1 cellular context compared by ENCODE assay signal in genomic region chr6:43059168-43060033, GRCh38.
TF ChIP-seq lines count a peak whose summit lies in the region.

Gene KLC4 (plus strand): TSS chr6:43059631. CDS start chr6:43061336, 1,705 bp downstream.
Gene MRPL2 (minus strand): TSS chr6:43059434. CDS start chr6:43059381, 53 bp downstream.

TF ChIP-seq in SK-N-SH, 30 proteins besides CTCF, POLR2A, EP300 and RAD21 (continued from another document):
- TF ChIP-seq IRF3 (IDR thresholded peaks at IDR 0.05; ENCODE audit: low read depth, low read length) (0 out of 2 replicates have a peak, but pooled peaks have one; percentile 1), ZBTB33 (IDR thresholded peaks at IDR 0.05; ENCODE audit: borderline replicate concordance, low read depth) (peak; percentile 79; the same call in 1 of the 2 replicates), FOXM1 (IDR thresholded peaks at IDR 0.05; ENCODE audit: low read depth) (no peak), GABPA (IDR thresholded peaks at IDR 0.05; ENCODE audit: low read depth) (peak; percentile 34; the same call in 1 of the 2 replicates), NRF1 (IDR thresholded peaks at IDR 0.05; ENCODE audit: low read depth, low read length) (no peak), FOXJ3 (CRISPR knock-in tag; IDR thresholded peaks at IDR 0.05) (no peak), YY1 (IDR thresholded peaks at IDR 0.05; ENCODE audit: low read depth) (peak; percentile 96)
- TF ChIP-seq, protein P1, sequence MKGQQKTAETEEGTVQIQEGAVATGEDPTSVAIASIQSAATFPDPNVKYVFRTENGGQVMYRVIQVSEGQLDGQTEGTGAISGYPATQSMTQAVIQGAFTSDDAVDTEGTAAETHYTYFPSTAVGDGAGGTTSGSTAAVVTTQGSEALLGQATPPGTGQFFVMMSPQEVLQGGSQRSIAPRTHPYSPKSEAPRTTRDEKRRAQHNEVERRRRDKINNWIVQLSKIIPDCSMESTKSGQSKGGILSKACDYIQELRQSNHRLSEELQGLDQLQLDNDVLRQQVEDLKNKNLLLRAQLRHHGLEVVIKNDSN (IDR thresholded peaks at IDR 0.05; ENCODE audit: borderline replicate concordance, low read depth) = peak; percentile 78
